1 cellular context compared by ENCODE assay signal in the genomic region with DNA sequence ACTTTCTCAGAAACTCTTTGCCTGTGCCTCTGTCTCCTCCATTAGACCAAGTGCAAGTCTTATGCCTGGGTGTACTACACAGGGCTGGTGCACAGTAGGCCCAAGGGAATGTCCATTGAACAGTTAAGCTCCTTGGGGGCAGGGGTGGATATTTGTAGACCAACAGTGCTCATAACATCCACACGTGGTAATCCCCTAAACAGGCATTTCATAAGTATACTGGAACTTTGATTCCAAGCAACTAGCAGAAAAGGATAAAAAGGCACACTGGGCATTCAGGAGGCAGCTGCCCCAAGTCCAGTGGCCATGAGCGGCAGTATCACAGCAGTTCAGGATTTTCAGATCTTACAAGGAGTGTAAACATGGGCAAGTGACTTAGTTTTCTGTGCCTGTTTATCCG.
TF ChIP-seq lines count a peak whose summit lies in the region.

No MANE protein-coding gene starts in this region.

TF ChIP-seq in liver, 16 proteins besides CTCF, POLR2A, EP300 and RAD21 (continued from another document):
- TF ChIP-seq, protein P1, sequence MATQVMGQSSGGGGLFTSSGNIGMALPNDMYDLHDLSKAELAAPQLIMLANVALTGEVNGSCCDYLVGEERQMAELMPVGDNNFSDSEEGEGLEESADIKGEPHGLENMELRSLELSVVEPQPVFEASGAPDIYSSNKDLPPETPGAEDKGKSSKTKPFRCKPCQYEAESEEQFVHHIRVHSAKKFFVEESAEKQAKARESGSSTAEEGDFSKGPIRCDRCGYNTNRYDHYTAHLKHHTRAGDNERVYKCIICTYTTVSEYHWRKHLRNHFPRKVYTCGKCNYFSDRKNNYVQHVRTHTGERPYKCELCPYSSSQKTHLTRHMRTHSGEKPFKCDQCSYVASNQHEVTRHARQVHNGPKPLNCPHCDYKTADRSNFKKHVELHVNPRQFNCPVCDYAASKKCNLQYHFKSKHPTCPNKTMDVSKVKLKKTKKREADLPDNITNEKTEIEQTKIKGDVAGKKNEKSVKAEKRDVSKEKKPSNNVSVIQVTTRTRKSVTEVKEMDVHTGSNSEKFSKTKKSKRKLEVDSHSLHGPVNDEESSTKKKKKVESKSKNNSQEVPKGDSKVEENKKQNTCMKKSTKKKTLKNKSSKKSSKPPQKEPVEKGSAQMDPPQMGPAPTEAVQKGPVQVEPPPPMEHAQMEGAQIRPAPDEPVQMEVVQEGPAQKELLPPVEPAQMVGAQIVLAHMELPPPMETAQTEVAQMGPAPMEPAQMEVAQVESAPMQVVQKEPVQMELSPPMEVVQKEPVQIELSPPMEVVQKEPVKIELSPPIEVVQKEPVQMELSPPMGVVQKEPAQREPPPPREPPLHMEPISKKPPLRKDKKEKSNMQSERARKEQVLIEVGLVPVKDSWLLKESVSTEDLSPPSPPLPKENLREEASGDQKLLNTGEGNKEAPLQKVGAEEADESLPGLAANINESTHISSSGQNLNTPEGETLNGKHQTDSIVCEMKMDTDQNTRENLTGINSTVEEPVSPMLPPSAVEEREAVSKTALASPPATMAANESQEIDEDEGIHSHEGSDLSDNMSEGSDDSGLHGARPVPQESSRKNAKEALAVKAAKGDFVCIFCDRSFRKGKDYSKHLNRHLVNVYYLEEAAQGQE (IDR thresholded peaks at IDR 0.05): peak; percentile 80
